13 cellular contexts compared by ENCODE assay signal in genomic region chr9:76667521-76667957, GRCh38.
A peak's percentile ranks its signal among the peaks of the same experiment; 100 is the strongest.
DNase-seq lines count a peak whose midpoint lies in the region; ATAC-seq and TF ChIP-seq lines count a peak whose summit lies in the region.
"Had no signal": no experiment of that assay in that cellular context is flagged by ENCODE, and none has a peak within 500 bp of the region (broad histone marks: within the 10 kb centered on the region; RNA-seq: fewer than 3 reads in every experiment).

No MANE protein-coding gene starts in this region.

- TF ChIP-seq POLR2A in right lobe of liver (IDR thresholded peaks at IDR 0.05) (no peak), adrenal gland (IDR thresholded peaks at IDR 0.05) (no peak)

- ATAC-seq in right lobe of liver (peak; percentile 66 to 75 (median 72)), GM19455 (IDR thresholded peaks at IDR 0.05; ENCODE audit: unreplicated experiment) (no peak), GM18907 (IDR thresholded peaks at IDR 0.05; ENCODE audit: unreplicated experiment) (no peak), GM21367 (IDR thresholded peaks at IDR 0.05; ENCODE audit: unreplicated experiment) (no peak)
- ATAC-seq: activated CD4-positive, CD25-positive, alpha-beta regulatory T cell treated with anti-CD3 and anti-CD28 coated beads, Interleukin-2, amount 50 U/mL, for 24 hours; activated T-cell treated with anti-CD3 and anti-CD28 coated beads, Interleukin-2, amount 50 U/mL, for 4 hours had no signal

- H3K36me3 ChIP-seq in right lobe of liver (no peaks in the 10 kb centered on the region), adrenal gland (replicated peaks in 1 of 2) (no peaks in the 10 kb centered on the region)

- no peak overlapping the region for H3K27ac ChIP-seq in right lobe of liver
- H3K27ac ChIP-seq in adrenal gland = no peak overlapping the region
- H3K27ac ChIP-seq: HL-60 had no signal

- H3K4me1 ChIP-seq in right lobe of liver (no peaks in the 10 kb centered on the region), adrenal gland (replicated peaks in 1 of 2) (no peaks in the 10 kb centered on the region)

- WGBS in right lobe of liver (ENCODE audit: insufficient coverage, low coverage, low lambda C conversion rate, missing lambda C conversion rate) = 12% methylated on average over 1 of the region's 1 CpG
- WGBS in adrenal gland, 4 donors = 43 to 57% (median 51%) methylated on average over 1 of the region's 1 CpG

- TF ChIP-seq CTCF in right lobe of liver (IDR thresholded peaks at IDR 0.05) (no peak), adrenal gland (IDR thresholded peaks at IDR 0.05) (no peak)

- intact Hi-C loops in right lobe of liver (cut with DNase I) = no loop called here
- intact Hi-C loops in adrenal gland (cut with DNase I) = loop anchor here in 1 of 2 donors (5.0 kb wide), 1 partner anchor 35 kb away; no protein-coding TSS in a partner anchor

- DNase-seq in EH (ENCODE audit: low read depth) (peak; percentile 56), M059J (ENCODE audit: low read depth) (peak; percentile 88), astrocyte of the hippocampus (ENCODE audit: low read depth, low spot score) (peak; percentile 75), right lobe of liver (no peak), adrenal gland (no peak)
- DNase-seq: activated T-cell treated with anti-CD3 and anti-CD28 coated beads, Interleukin-2, amount 50 U/mL, for 4 hours; NCI-H526; SHP77 had no signal

- H3K9me3 ChIP-seq in right lobe of liver = no peaks in the 10 kb centered on the region
- no peaks in the 10 kb centered on the region for H3K9me3 ChIP-seq in adrenal gland (replicated peaks in 1 of 3)

- H3K27me3 ChIP-seq in right lobe of liver (no peaks in the 10 kb centered on the region), adrenal gland (no peaks in the 10 kb centered on the region)

- H3K4me3 ChIP-seq in right lobe of liver (no peak overlapping the region), adrenal gland (no peak overlapping the region)

Comparison
In these comparisons a context has a peak if more than half of its experiments do, and no peak if none do; other contexts are left out.
1. DNase-seq: peak in EH (single experiment), M059J (single experiment) and astrocyte of the hippocampus (single experiment); none in right lobe of liver (0 of 3) and adrenal gland (0 of 7).
2. ATAC-seq: peak in right lobe of liver (4 of 4); none in GM19455 (single experiment), GM18907 (single experiment) and GM21367 (single experiment).